8 cellular contexts compared by ENCODE assay signal in the genomic region with DNA sequence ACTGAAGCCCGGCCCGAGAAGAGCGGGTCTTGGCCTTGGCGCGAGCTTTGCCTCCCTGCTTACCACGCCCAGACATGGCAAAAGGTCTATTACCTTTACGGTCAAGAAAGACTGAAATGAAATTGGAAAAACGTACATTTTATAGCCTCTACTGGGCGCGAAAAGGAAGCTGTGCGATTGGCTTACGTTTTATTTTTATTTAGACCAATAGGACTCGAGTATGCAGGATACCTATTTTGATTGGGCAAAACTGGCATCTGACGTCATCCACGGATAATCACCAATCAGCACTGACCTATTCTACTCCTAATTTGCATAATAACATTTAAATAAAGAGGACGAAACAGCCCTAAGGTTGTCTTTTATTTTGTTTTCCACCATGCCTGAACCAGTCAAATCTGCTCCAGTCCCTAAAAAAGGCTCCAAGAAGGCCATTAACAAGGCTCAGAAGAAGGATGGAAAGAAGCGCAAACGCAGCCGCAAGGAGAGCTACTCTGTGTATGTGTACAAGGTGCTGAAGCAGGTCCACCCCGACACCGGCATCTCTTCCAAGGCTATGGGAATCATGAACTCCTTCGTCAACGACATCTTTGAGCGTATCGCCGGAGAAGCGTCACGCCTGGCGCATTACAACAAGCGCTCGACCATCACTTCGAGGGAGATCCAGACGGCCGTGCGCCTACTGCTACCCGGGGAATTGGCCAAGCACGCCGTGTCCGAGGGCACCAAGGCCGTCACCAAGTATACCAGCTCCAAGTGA.
DNase-seq lines count a peak whose midpoint lies in the region; ATAC-seq, FAIRE-seq and TF ChIP-seq lines count a peak whose summit lies in the region.

No MANE protein-coding gene starts in this region.

- peak overlapping the region; percentile 60 for H3K27ac ChIP-seq in CD8-positive, alpha-beta memory T cell (ENCODE audit: low read depth, low read length)
- H3K27ac ChIP-seq in RWPE2 (ENCODE audit: poor library complexity, severe bottlenecking) (peak overlapping the region; percentile 91), pancreas (no peak overlapping the region)

- CTCF ChIA-PET in CD8-positive, alpha-beta memory T cell (lab: Charles Lee): interaction anchor here (0.9 to 2.0 kb wide), 7 partner anchors 18 to 80 kb away, joined by 3 to 5 read pairs (median 4); a partner anchor contains a TSS

- POLR2A ChIA-PET in CD8-positive, alpha-beta memory T cell (lab: Charles Lee): interaction anchor here (0.5 to 9.9 kb wide), 13 partner anchors 9 to 1769 kb away, joined by 3 to 245 read pairs (median 9); a partner anchor contains a TSS

- peaks cover 35 to 43% (median 36%) of the 10 kb centered on the region in 3 donors for H3K4me1 Mint-ChIP-seq in CD8-positive, alpha-beta memory T cell
- H3K4me1 Mint-ChIP-seq in glutamatergic neuron (ENCODE audit: low read depth, unreplicated experiment): peaks cover 8% of the 10 kb centered on the region

- intact Hi-C loops in pancreas (cut with DNase I): no loop called here

- no peaks in the 10 kb centered on the region for H3K27me3 ChIP-seq in CD8-positive, alpha-beta memory T cell (ENCODE audit: insufficient read depth, low read length, poor library complexity, severe bottlenecking)
- H3K27me3 ChIP-seq in RWPE2 (ENCODE audit: insufficient read depth, poor library complexity, severe bottlenecking) (no peaks in the 10 kb centered on the region), pancreas (peaks cover 0 to 55% (median 6%) of the 10 kb centered on the region in 4 donors)

- WGBS in pancreas, 2 donors: 3 to 4% methylated on average over 39 to 40 of the region's 40 CpGs

- peak; percentile 44 to 87 (median 84) for DNase-seq in CD8-positive, alpha-beta memory T cell
- DNase-seq in GM20000 (ENCODE audit: low spot score): peak; percentile 74
- DNase-seq in HS-5 (ENCODE audit: low read depth): peak; percentile 69
- DNase-seq in RWPE2 (ENCODE audit: low spot score): no peak
- peak; percentile 71 to 74 for DNase-seq in activated naive CD4-positive, alpha-beta T cell treated with anti-CD3 and anti-CD28 coated beads, Interleukin-2, amount 50 U/mL, for 72 hours (ENCODE audit: low spot score in 2 of 2)
- peak; percentile 54 for DNase-seq in glutamatergic neuron
- peak in 4 of 6 donors; percentile 43 to 64 (median 54) for DNase-seq in pancreas
- DNase-seq in NCI-H510A treated with DMSO at 0.1 percent for 48 hours (lab: John Stamatoyannopoulos, UW): no peak

- peak overlapping the region; percentile 87 to 98 (median 95) for H3K27ac Mint-ChIP-seq in CD8-positive, alpha-beta memory T cell
- H3K27ac Mint-ChIP-seq in activated naive CD4-positive, alpha-beta T cell treated with anti-CD3 and anti-CD28 coated beads, Interleukin-2, amount 50 U/mL, for 72 hours: peak overlapping the region; percentile 98 to 100
- peak overlapping the region; percentile 92 for H3K27ac Mint-ChIP-seq in glutamatergic neuron (ENCODE audit: unreplicated experiment)

- peak overlapping the region; percentile 45 for H3K4me3 ChIP-seq in CD8-positive, alpha-beta memory T cell (ENCODE audit: low read length)
- H3K4me3 ChIP-seq in RWPE2 (ENCODE audit: severe bottlenecking): peak overlapping the region; percentile 24
- peak overlapping the region in 1 of 4 donors; percentile 25 for H3K4me3 ChIP-seq in pancreas

- ATAC-seq in RWPE2 (ENCODE audit: low read depth) (peak; percentile 56), pancreas (peak; percentile 53 to 85 (median 81))
- ATAC-seq in activated naive CD4-positive, alpha-beta T cell treated with anti-CD3 and anti-CD28 coated beads, Interleukin-2, amount 50 U/mL, for 72 hours: peak; percentile 67 to 77

- peaks cover 0 to 4% (median 0%) of the 10 kb centered on the region in 5 donors for H3K9me3 Mint-ChIP-seq in CD8-positive, alpha-beta memory T cell
- no peaks in the 10 kb centered on the region for H3K9me3 Mint-ChIP-seq in activated naive CD4-positive, alpha-beta T cell treated with anti-CD3 and anti-CD28 coated beads, Interleukin-2, amount 50 U/mL, for 72 hours
- H3K9me3 Mint-ChIP-seq in glutamatergic neuron (ENCODE audit: unreplicated experiment): peaks cover 11% of the 10 kb centered on the region

- no peaks in the 10 kb centered on the region for H3K9me3 ChIP-seq in CD8-positive, alpha-beta memory T cell (ENCODE audit: low read length)
- H3K9me3 ChIP-seq in RWPE2 (ENCODE audit: severe bottlenecking): no peaks in the 10 kb centered on the region
- H3K9me3 ChIP-seq in pancreas: no peaks in the 10 kb centered on the region

- no peaks in the 10 kb centered on the region for H3K36me3 ChIP-seq in CD8-positive, alpha-beta memory T cell (ENCODE audit: insufficient read depth, low read length)
- no peaks in the 10 kb centered on the region for H3K36me3 ChIP-seq in RWPE2 (ENCODE audit: low read depth)
- no peaks in the 10 kb centered on the region for H3K36me3 ChIP-seq in pancreas

- H3K4me1 ChIP-seq in CD8-positive, alpha-beta memory T cell (ENCODE audit: insufficient read depth, low read length): peaks cover 20% of the 10 kb centered on the region
- H3K4me1 ChIP-seq in RWPE2 (ENCODE audit: insufficient read depth, poor library complexity, severe bottlenecking) (peaks cover 5% of the 10 kb centered on the region), pancreas (no peaks in the 10 kb centered on the region)

- H3K4me3 Mint-ChIP-seq in CD8-positive, alpha-beta memory T cell: peak overlapping the region; percentile 84 to 91 (median 89)
- H3K4me3 Mint-ChIP-seq in glutamatergic neuron (ENCODE audit: unreplicated experiment): peak overlapping the region; percentile 95

- peaks cover 0 to 1% of the 10 kb centered on the region in 2 donors for H3K27me3 Mint-ChIP-seq in CD8-positive, alpha-beta memory T cell
- peaks cover 2% of the 10 kb centered on the region for H3K27me3 Mint-ChIP-seq in glutamatergic neuron (ENCODE audit: unreplicated experiment)

- TF ChIP-seq CTCF in GM20000 (IDR thresholded peaks at IDR 0.05; ENCODE audit: extremely low read depth, missing control alignments): no peak
- TF ChIP-seq CTCF in RWPE2 (IDR thresholded peaks at IDR 0.05; ENCODE audit: poor library complexity, severe bottlenecking): no peak
- no peak for TF ChIP-seq CTCF in glutamatergic neuron (IDR thresholded peaks at IDR 0.05; ENCODE audit: partially characterized antibody, unreplicated experiment)
- no peak for TF ChIP-seq CTCF in pancreas (IDR thresholded peaks at IDR 0.05)

- peaks cover 0 to 7% (median 0%) of the 10 kb centered on the region in 3 donors for H3K36me3 Mint-ChIP-seq in CD8-positive, alpha-beta memory T cell
- H3K36me3 Mint-ChIP-seq in activated naive CD4-positive, alpha-beta T cell treated with anti-CD3 and anti-CD28 coated beads, Interleukin-2, amount 50 U/mL, for 72 hours: peaks cover 17 to 21% of the 10 kb centered on the region in 2 donors
- H3K36me3 Mint-ChIP-seq in glutamatergic neuron (ENCODE audit: unreplicated experiment): peaks cover 5% of the 10 kb centered on the region

- FAIRE-seq in pancreas (lab: Jason Lieb, UNC): no peak

Comparison
In these comparisons a context has a peak if more than half of its experiments do, and no peak if none do; other contexts are left out.
1. DNase-seq: peak in CD8-positive, alpha-beta memory T cell (5 of 5), GM20000 (single experiment), HS-5 (single experiment), activated naive CD4-positive, alpha-beta T cell treated with anti-CD3 and anti-CD28 coated beads, Interleukin-2, amount 50 U/mL, for 72 hours (2 of 2), glutamatergic neuron (single experiment) and pancreas (4 of 6); none in RWPE2 (single experiment) and NCI-H510A treated with DMSO at 0.1 percent for 48 hours (single experiment).
2. H3K27ac ChIP-seq: peak in CD8-positive, alpha-beta memory T cell (single experiment) and RWPE2 (single experiment); none in pancreas (0 of 4).
3. Peak in every context shown above with its lines, with median percentiles within 50 percentile points of each other: H3K27ac Mint-ChIP-seq and ATAC-seq.